Comparison of ENCODE assay signal across 27 cellular contexts in genomic region chr9:111405701-111406100, GRCh38.
"Had no signal": no experiment of that assay in that cellular context is flagged by ENCODE, and none has a peak within 500 bp of the region (broad histone marks: within the 10 kb centered on the region; RNA-seq: fewer than 3 reads in every experiment).

No MANE protein-coding gene starts in this region.

- H3K4me3 ChIP-seq: adrenal gland, body of pancreas, breast epithelium, K562, MG63, SJCRH30, SK-N-MC had no signal

- DNase-seq: activated CD4-positive, alpha-beta T cell treated with anti-CD3 and anti-CD28 coated beads, Interleukin-2, amount 10 ng/mL, durations not matched to agents 24 days and 14 days; activated CD4-positive, alpha-beta T cell treated with anti-CD3 and anti-CD28 coated beads, Interleukin-2, amount 50 U/mL, for 4 hours; activated CD8-positive, alpha-beta T cell treated with anti-CD3 and anti-CD28 coated beads for 36 hours; activated gamma-delta T cell treated with Interleukin-2 at 50 U/mL for 16 hours; activated naive CD4-positive, alpha-beta T cell treated with anti-CD3 and anti-CD28 coated beads for 36 hours; activated T-cell treated with anti-CD3 and anti-CD28 coated beads, Interleukin-2, amount 50 U/mL, for 1 hour; adrenal gland; body of pancreas; cerebellar nuclear complex; MG63; NCI-H1048; NCI-H1105 treated with DMSO at 0.1 percent for 48 hours; NCI-H1436; NCI-H1694; NCI-H1930; NCI-H345; NCI-H526; NCI-H748 treated with DMSO at 0.1 percent for 48 hours; NK-92 treated with Interleukin-12 subunit alpha and Interleukin-12 subunit beta, amount 100 ng/mL, for 24 hours; SHP77; WERI-Rb-1 had no signal

- H3K4me1 ChIP-seq: adrenal gland, body of pancreas, breast epithelium, SJCRH30 had no signal

- H3K27me3 ChIP-seq: adrenal gland, body of pancreas, breast epithelium, MG63, SJCRH30 had no signal

- H3K27ac ChIP-seq: adrenal gland, body of pancreas, breast epithelium, SJCRH30, SK-N-MC, WERI-Rb-1 had no signal

- H3K36me3 ChIP-seq: breast epithelium had no signal

- H3K9me3 ChIP-seq: body of pancreas had no signal

- FAIRE-seq: astrocyte, K562, TTC549 had no signal
